17 cellular contexts compared by ENCODE assay signal in genomic region chr20:19880256-19881079, GRCh38.
DNase-seq lines count a peak whose midpoint lies in the region; ATAC-seq, FAIRE-seq and TF ChIP-seq lines count a peak whose summit lies in the region.
"Had no signal": no experiment of that assay in that cellular context is flagged by ENCODE, and none has a peak within 500 bp of the region (broad histone marks: within the 10 kb centered on the region; RNA-seq: fewer than 3 reads in every experiment).

No MANE protein-coding gene starts in this region.

- H3K4me3 ChIP-seq in SJCRH30, result no peak overlapping the region
- no peak overlapping the region for H3K4me3 ChIP-seq in fibroblast of pulmonary artery (replicated peaks; ENCODE audit: low read depth, low read length)
- H3K4me3 ChIP-seq in dorsolateral prefrontal cortex, result no peak overlapping the region
- H3K4me3 ChIP-seq: coronary artery had no signal

- H3K27me3 ChIP-seq in SJCRH30 (no peaks in the 10 kb centered on the region), dorsolateral prefrontal cortex (no peaks in the 10 kb centered on the region)

- no peaks in the 10 kb centered on the region for H3K36me3 ChIP-seq in SJCRH30

- intact Hi-C loops in dorsolateral prefrontal cortex (cut with DNase I), result loop anchor here in 1 of 2 donors (10.0 kb wide), 1 partner anchor 56 kb away; no protein-coding TSS in a partner anchor

- peak; percentile 20 for FAIRE-seq in H54 (lab: Jason Lieb, UNC)

- DNase-seq in H54 (ENCODE audit: insufficient read length, low spot score) (no peak), SJCRH30 (peak in 1 of 2 experiments; percentile 33), fibroblast of pulmonary artery (ENCODE audit: low read depth) (peak; percentile 71), renal cortical epithelial cell (ENCODE audit: low read depth) (peak; percentile 91), activated gamma-delta T cell treated with Interleukin-2 at 50 U/mL for 16 hours (no peak), NCI-H1417 (lab: John Stamatoyannopoulos, UW) (no peak), dorsolateral prefrontal cortex (no peak)
- DNase-seq: activated CD4-positive, alpha-beta T cell treated with anti-CD3 and anti-CD28 coated beads, Interleukin-2, amount 50 U/mL, for 1 hour; activated effector memory CD4-positive, alpha-beta T cell treated with anti-CD3 and anti-CD28 coated beads, Interleukin-2, amount 50 U/mL, for 16 hours; glutamatergic neuron; NCI-H1417 treated with DMSO at 0.1 percent for 48 hours; NCI-H82; stimulated activated CD4-positive, alpha-beta T cell treated with anti-CD3 and anti-CD28 coated beads, Interleukin-4, amount 100 ng/mL, for 1 hour; T-cell had no signal

- H3K27ac ChIP-seq in SJCRH30 (peak overlapping the region; percentile 0; the same call in 1 of the 2 replicates), dorsolateral prefrontal cortex (peak overlapping the region in 1 of 59 donors; percentile 28)
- H3K27ac ChIP-seq: coronary artery, parathyroid adenoma had no signal

- TF ChIP-seq CTCF in fibroblast of pulmonary artery (IDR thresholded peaks at IDR 0.05; ENCODE audit: low read length, missing control alignments) (no peak), dorsolateral prefrontal cortex (IDR thresholded peaks at IDR 0.05 in 54 of 56, conservative IDR thresholded peaks at IDR 0.05 in 2 of 56; ENCODE audit: low read depth in 1 of 56, partially characterized antibody in 56 of 56) (no peak)

- TF ChIP-seq POLR2A in H54 (IDR thresholded peaks at IDR 0.05; ENCODE audit: low read depth, low read length), result no peak

- H3K4me1 ChIP-seq in SJCRH30, result no peaks in the 10 kb centered on the region; the same call in 1 of the 2 replicates
- H3K4me1 ChIP-seq: parathyroid adenoma had no signal

- no peak for ATAC-seq in HG02970 (IDR thresholded peaks at IDR 0.05; ENCODE audit: low FRiP score, unreplicated experiment)
- ATAC-seq: T-cell had no signal

- no peaks in the 10 kb centered on the region for H3K9me3 ChIP-seq in SJCRH30 (replicated peaks)

Comparison
In these comparisons a context has a peak if more than half of its experiments do, and no peak if none do; other contexts are left out.
1. DNase-seq: peak in fibroblast of pulmonary artery (single experiment) and renal cortical epithelial cell (single experiment); none in H54 (single experiment), activated gamma-delta T cell treated with Interleukin-2 at 50 U/mL for 16 hours (single experiment), NCI-H1417 (0 of 3) and dorsolateral prefrontal cortex (0 of 10).